ENCODE assay signal across 18 cellular contexts in the genomic region with DNA sequence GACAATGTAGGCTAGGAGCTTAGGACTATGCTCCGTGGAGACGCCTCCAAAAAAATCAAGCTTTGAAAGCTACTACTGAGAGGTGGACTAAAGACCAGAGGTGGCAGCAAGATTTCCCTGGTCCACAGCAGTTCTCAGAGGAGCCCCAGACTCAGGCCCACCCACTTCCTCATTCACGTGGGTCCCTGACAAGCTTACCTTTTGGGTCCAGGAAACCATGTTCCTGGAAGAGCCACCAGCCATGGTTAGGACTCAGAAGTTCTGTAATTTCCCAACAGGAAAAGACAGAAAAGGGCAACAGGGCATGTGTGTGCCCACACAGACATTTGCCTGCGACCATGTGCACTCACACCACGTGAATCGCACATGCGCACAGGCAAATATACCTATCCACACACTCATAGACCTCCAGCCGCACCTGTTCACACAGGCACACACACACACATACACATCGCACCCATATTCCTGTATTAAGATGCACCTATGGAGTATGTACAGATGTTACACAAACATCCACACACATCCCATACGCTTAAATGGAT. TPM values are rescaled to one million over a fixed set of nuclear protein-coding genes. Genes with fewer than 3 reads are reported as not detected.
DNase-seq lines count a peak whose midpoint lies in the region; ATAC-seq and TF ChIP-seq lines count a peak whose summit lies in the region.
"Had no signal": no experiment of that assay in that cellular context is flagged by ENCODE, and none has a peak within 500 bp of the region (broad histone marks: within the 10 kb centered on the region; RNA-seq: fewer than 3 reads in every experiment).

No MANE protein-coding gene starts in this region.

- no peak overlapping the region for H3K27ac Mint-ChIP-seq in activated naive CD8-positive, alpha-beta T cell treated with anti-CD3 and anti-CD28 coated beads, Interleukin-2, amount 10 ng/mL, durations not matched to agents 7 days and 5 days
- H3K27ac Mint-ChIP-seq in stimulated activated memory B cell treated with anti-CD40 and anti-IgM and Interleukin-4, amounts not matched to agents 10 μg/mL and 1 μg/mL and 100 μg/mL, for 72 hours, result peak overlapping the region; percentile 98

- peak; percentile 20 for ATAC-seq in activated naive CD8-positive, alpha-beta T cell treated with anti-CD3 and anti-CD28 coated beads, Interleukin-2, amount 10 ng/mL, durations not matched to agents 7 days and 5 days (ENCODE audit: low read depth)
- ATAC-seq in stimulated activated memory B cell treated with anti-CD40 and anti-IgM and Interleukin-4, amounts not matched to agents 10 μg/mL and 1 μg/mL and 100 μg/mL, for 72 hours, result peak; percentile 13
- no peak for ATAC-seq in HG03135 (IDR thresholded peaks at IDR 0.05; ENCODE audit: unreplicated experiment)
- ATAC-seq: left colon had no signal

- 0 out of 2 replicates have a peak, but pooled peaks cover 12% of the 10 kb centered on the region for H3K27me3 ChIP-seq in MM.1S (replicated peaks; ENCODE audit: insufficient read depth, low read length)
- H3K27me3 ChIP-seq in WERI-Rb-1 (ENCODE audit: insufficient read depth, low read depth, severe bottlenecking), result no peaks in the 10 kb centered on the region

- H3K4me2 ChIP-seq in MM.1S (ENCODE audit: low read depth, low read length), result peak overlapping the region; percentile 48; the same call in 1 of the 2 replicates

- no peaks in the 10 kb centered on the region for H4K20me1 ChIP-seq in MM.1S (ENCODE audit: insufficient read depth, low read length)

- H3K9me3 ChIP-seq in MM.1S (replicated peaks; ENCODE audit: insufficient read depth, low read length), result no peaks in the 10 kb centered on the region
- H3K9me3 ChIP-seq in WERI-Rb-1 (ENCODE audit: severe bottlenecking), result no peaks in the 10 kb centered on the region

- H3K4me3 ChIP-seq in MM.1S (ENCODE audit: low read length) (no peak overlapping the region), WERI-Rb-1 (ENCODE audit: low read depth, low read length) (no peak overlapping the region)

- H3K4me1 ChIP-seq in MM.1S (ENCODE audit: low read length), result peaks cover 25% of the 10 kb centered on the region

- H2AFZ ChIP-seq in MM.1S (ENCODE audit: low read length), result no peak overlapping the region

- H3K27me3 Mint-ChIP-seq in activated naive CD8-positive, alpha-beta T cell treated with anti-CD3 and anti-CD28 coated beads, Interleukin-2, amount 10 ng/mL, durations not matched to agents 7 days and 5 days, result peaks cover 6% of the 10 kb centered on the region
- H3K27me3 Mint-ChIP-seq in stimulated activated memory B cell treated with anti-CD40 and anti-IgM and Interleukin-4, amounts not matched to agents 10 μg/mL and 1 μg/mL and 100 μg/mL, for 72 hours, result peaks cover 30% of the 10 kb centered on the region

- POLR2A ChIA-PET in activated naive CD8-positive, alpha-beta T cell treated with anti-CD3 and anti-CD28 coated beads, Interleukin-2, amount 10 ng/mL, durations not matched to agents 7 days and 5 days (lab: Charles Lee), result interaction anchor here (1.2 kb wide), 1 partner anchor 47 kb away, joined by 3 read pairs; no protein-coding TSS in a partner anchor

- peak; percentile 59 for DNase-seq in activated CD8-positive, alpha-beta memory T cell treated with anti-CD3 and anti-CD28 coated beads for 24 hours
- DNase-seq in activated CD8-positive, alpha-beta memory T cell treated with anti-CD3 and anti-CD28 coated beads, Interleukin-2, amount 50 U/mL, for 48 hours, result no peak
- DNase-seq in MM.1S, result no peak
- DNase-seq in activated naive CD8-positive, alpha-beta T cell treated with anti-CD3 and anti-CD28 coated beads, Interleukin-2, amount 10 ng/mL, durations not matched to agents 7 days and 5 days, result no peak
- no peak for DNase-seq in WERI-Rb-1
- no peak for DNase-seq in NCI-H146 treated with DMSO at 0.1 percent for 48 hours (lab: John Stamatoyannopoulos, UW; ENCODE audit: unreplicated experiment)
- DNase-seq: Calu3, caudate nucleus, hypothalamus, left colon, NCI-H2107, NCI-H748 treated with DMSO at 0.1 percent for 48 hours, SHP77 treated with DMSO at 0.1 percent for 48 hours, T1000 had no signal

- TF ChIP-seq CTCF in MM.1S (IDR thresholded peaks at IDR 0.05; ENCODE audit: low read length) (no peak), WERI-Rb-1 (IDR thresholded peaks at IDR 0.05; ENCODE audit: low read depth, low read length) (no peak)

- no peak overlapping the region for H3K4me3 Mint-ChIP-seq in activated naive CD8-positive, alpha-beta T cell treated with anti-CD3 and anti-CD28 coated beads, Interleukin-2, amount 10 ng/mL, durations not matched to agents 7 days and 5 days
- H3K4me3 Mint-ChIP-seq in stimulated activated memory B cell treated with anti-CD40 and anti-IgM and Interleukin-4, amounts not matched to agents 10 μg/mL and 1 μg/mL and 100 μg/mL, for 72 hours, result peak overlapping the region; percentile 50
- H3K4me3 Mint-ChIP-seq: effector memory CD8-positive, alpha-beta T cell had no signal

- no peak overlapping the region for H3K9ac ChIP-seq in MM.1S (ENCODE audit: low read length)

- peaks cover 15% of the 10 kb centered on the region for H3K36me3 Mint-ChIP-seq in activated naive CD8-positive, alpha-beta T cell treated with anti-CD3 and anti-CD28 coated beads, Interleukin-2, amount 10 ng/mL, durations not matched to agents 7 days and 5 days
- peaks cover 24% of the 10 kb centered on the region for H3K36me3 Mint-ChIP-seq in stimulated activated memory B cell treated with anti-CD40 and anti-IgM and Interleukin-4, amounts not matched to agents 10 μg/mL and 1 μg/mL and 100 μg/mL, for 72 hours

- peaks cover 9% of the 10 kb centered on the region for H3K9me3 Mint-ChIP-seq in activated naive CD8-positive, alpha-beta T cell treated with anti-CD3 and anti-CD28 coated beads, Interleukin-2, amount 10 ng/mL, durations not matched to agents 7 days and 5 days
- peaks cover 13% of the 10 kb centered on the region for H3K9me3 Mint-ChIP-seq in stimulated activated memory B cell treated with anti-CD40 and anti-IgM and Interleukin-4, amounts not matched to agents 10 μg/mL and 1 μg/mL and 100 μg/mL, for 72 hours

- no peaks in the 10 kb centered on the region for H3K79me2 ChIP-seq in MM.1S (ENCODE audit: low read length)

- no peaks in the 10 kb centered on the region for H3F3A ChIP-seq in MM.1S (ENCODE audit: insufficient read depth, low read length)

- H3K27ac ChIP-seq in MM.1S (ENCODE audit: low read length) (no peak overlapping the region), WERI-Rb-1 (no peak overlapping the region)

- H3K9me2 ChIP-seq in MM.1S (replicated peaks; ENCODE audit: insufficient read depth, low read length), result no peaks in the 10 kb centered on the region

- no peaks in the 10 kb centered on the region for H3K36me3 ChIP-seq in MM.1S (replicated peaks; ENCODE audit: insufficient read depth, low read length)
- no peaks in the 10 kb centered on the region for H3K36me3 ChIP-seq in WERI-Rb-1

- peaks cover 39% of the 10 kb centered on the region for H3K4me1 Mint-ChIP-seq in activated naive CD8-positive, alpha-beta T cell treated with anti-CD3 and anti-CD28 coated beads, Interleukin-2, amount 10 ng/mL, durations not matched to agents 7 days and 5 days
- H3K4me1 Mint-ChIP-seq in stimulated activated memory B cell treated with anti-CD40 and anti-IgM and Interleukin-4, amounts not matched to agents 10 μg/mL and 1 μg/mL and 100 μg/mL, for 72 hours, result peaks cover 76% of the 10 kb centered on the region

RNA-seq across cellular contexts. Expression of gene LRRC32, which starts 42.9 kb away (rescaled TPM):
- total RNA-seq in activated naive CD8-positive, alpha-beta T cell treated with anti-CD3 and anti-CD28 coated beads, Interleukin-2, amount 10 ng/mL, durations not matched to agents 7 days and 5 days, result under 1 TPM; 0.34 to 0.75 TPM
- total RNA-seq: Calu3, MCF 10A had no signal
